Comparison of ENCODE assay signal across 1 cellular context in genomic region chr10:96292971-96293909, GRCh38.
TF ChIP-seq lines count a peak whose summit lies in the region.

No MANE protein-coding gene starts in this region.

TF ChIP-seq in HCT116, 20 proteins besides CTCF, POLR2A, EP300 and RAD21 (continued from another document):
- TF ChIP-seq TCF7L2 (IDR thresholded peaks at IDR 0.05; ENCODE audit: borderline replicate concordance, extremely low read depth, insufficient read depth, insufficient read length) (no peak), EGR1 (IDR thresholded peaks at IDR 0.05; ENCODE audit: low read depth) (no peak), REST (IDR thresholded peaks at IDR 0.05; ENCODE audit: low read depth) (no peak), CBX3 (IDR thresholded peaks at IDR 0.05; ENCODE audit: low read depth) (no peak), EZH2 (IDR thresholded peaks at IDR 0.05) (no peak)
TF ChIP-seq in HCT116: peak in this region for 0.
